In genomic region chr1:79815115-79815514, GRCh38 we compare ENCODE assay signal across 18 cellular contexts.
A peak's percentile ranks its signal among the peaks of the same experiment; 100 is the strongest.
DNase-seq lines count a peak whose midpoint lies in the region; TF ChIP-seq lines count a peak whose summit lies in the region.
"Had no signal": no experiment of that assay in that cellular context is flagged by ENCODE, and none has a peak within 500 bp of the region (broad histone marks: within the 10 kb centered on the region; RNA-seq: fewer than 3 reads in every experiment).

No MANE protein-coding gene starts in this region.

- DNase-seq in EH (ENCODE audit: low read depth) (peak; percentile 40), NCI-H226 (peak; percentile 16), superior temporal gyrus (ENCODE audit: extremely low spot score) (peak; percentile 64), DMS79 (lab: John Stamatoyannopoulos, UW) (no peak), NCI-H2171 treated with DMSO at 0.1 percent for 48 hours (lab: John Stamatoyannopoulos, UW) (no peak)
- DNase-seq in stimulated activated naive CD4-positive, alpha-beta T cell (lab: John Stamatoyannopoulos, UW) = no peak
- DNase-seq: CD8-positive, alpha-beta T cell; H7; Kasumi-1; NCI-H1417; NCI-H1694 treated with DMSO at 0.1 percent for 48 hours; NCI-H2081 treated with DMSO at 0.1 percent for 48 hours; NCI-H510A treated with DMSO at 0.1 percent for 48 hours; NCI-H774; NK-92 treated with Interleukin-12 subunit alpha and Interleukin-12 subunit beta, amount 100 ng/mL, for 24 hours; Peyer's patch had no signal

- no peaks in the 10 kb centered on the region for H3K36me3 ChIP-seq in SU-DHL-6 (ENCODE audit: low read length)
- H3K36me3 ChIP-seq: BLaER1 treated with 17β-estradiol and CSF1 and Interleukin-3, amounts not matched to agents 10 nM and 100 nM; Peyer's patch had no signal

- H3K9me3 ChIP-seq in SU-DHL-6 (ENCODE audit: insufficient read depth, low read length) = no peaks in the 10 kb centered on the region
- H3K9me3 ChIP-seq: BLaER1 treated with 17β-estradiol and CSF1 and Interleukin-3, amounts not matched to agents 10 nM and 100 nM; Peyer's patch had no signal

- no peak overlapping the region for H3K4me2 ChIP-seq in SU-DHL-6 (ENCODE audit: low read depth, low read length, poor library complexity, severe bottlenecking)
- H3K4me2 ChIP-seq: BLaER1 treated with 17β-estradiol and CSF1 and Interleukin-3, amounts not matched to agents 10 nM and 100 nM had no signal

- H3F3A ChIP-seq in SU-DHL-6 (ENCODE audit: insufficient read depth) = no peaks in the 10 kb centered on the region

- no peaks in the 10 kb centered on the region for H4K20me1 ChIP-seq in SU-DHL-6 (ENCODE audit: low read depth, low read length)
- H4K20me1 ChIP-seq: BLaER1 treated with 17β-estradiol and CSF1 and Interleukin-3, amounts not matched to agents 10 nM and 100 nM had no signal

- H3K4me3 ChIP-seq in SU-DHL-6 (ENCODE audit: insufficient read depth, low read length, poor library complexity, severe bottlenecking) = no peak overlapping the region
- H3K4me3 ChIP-seq: BLaER1 treated with 17β-estradiol and CSF1 and Interleukin-3, amounts not matched to agents 10 nM and 100 nM; Peyer's patch had no signal

- no peaks in the 10 kb centered on the region for H3K9me2 ChIP-seq in SU-DHL-6 (replicated peaks; ENCODE audit: insufficient read depth, low read length)

- H3K79me2 ChIP-seq in SU-DHL-6 (ENCODE audit: insufficient read depth, low read length) = no peaks in the 10 kb centered on the region

- H3K27ac ChIP-seq in SU-DHL-6 (ENCODE audit: low read depth, low read length) = no peak overlapping the region
- H3K27ac ChIP-seq: BLaER1 treated with 17β-estradiol and CSF1 and Interleukin-3, amounts not matched to agents 10 nM and 100 nM; Peyer's patch had no signal

- no peak overlapping the region for H3K9ac ChIP-seq in SU-DHL-6 (ENCODE audit: low read length)
- H3K9ac ChIP-seq: BLaER1 treated with 17β-estradiol and CSF1 and Interleukin-3, amounts not matched to agents 10 nM and 100 nM had no signal

- TF ChIP-seq CTCF in SU-DHL-6 (IDR thresholded peaks at IDR 0.05; ENCODE audit: insufficient read depth, low read length, poor library complexity, severe bottlenecking) = no peak

- no peaks in the 10 kb centered on the region for H3K27me3 ChIP-seq in SU-DHL-6 (ENCODE audit: low read length)
- H3K27me3 ChIP-seq: BLaER1 treated with 17β-estradiol and CSF1 and Interleukin-3, amounts not matched to agents 10 nM and 100 nM; Peyer's patch had no signal

- peak overlapping the region; percentile 14 for H2AFZ ChIP-seq in SU-DHL-6 (ENCODE audit: low read depth, low read length, severe bottlenecking)

Comparison
In these comparisons a context has a peak if more than half of its experiments do, and no peak if none do; other contexts are left out.
1. DNase-seq: peak in EH (single experiment), NCI-H226 (single experiment) and superior temporal gyrus (single experiment); none in DMS79 (single experiment), stimulated activated naive CD4-positive, alpha-beta T cell (0 of 6) and NCI-H2171 treated with DMSO at 0.1 percent for 48 hours (single experiment).